ENCODE assay signal across 8 cellular contexts in the genomic region with DNA sequence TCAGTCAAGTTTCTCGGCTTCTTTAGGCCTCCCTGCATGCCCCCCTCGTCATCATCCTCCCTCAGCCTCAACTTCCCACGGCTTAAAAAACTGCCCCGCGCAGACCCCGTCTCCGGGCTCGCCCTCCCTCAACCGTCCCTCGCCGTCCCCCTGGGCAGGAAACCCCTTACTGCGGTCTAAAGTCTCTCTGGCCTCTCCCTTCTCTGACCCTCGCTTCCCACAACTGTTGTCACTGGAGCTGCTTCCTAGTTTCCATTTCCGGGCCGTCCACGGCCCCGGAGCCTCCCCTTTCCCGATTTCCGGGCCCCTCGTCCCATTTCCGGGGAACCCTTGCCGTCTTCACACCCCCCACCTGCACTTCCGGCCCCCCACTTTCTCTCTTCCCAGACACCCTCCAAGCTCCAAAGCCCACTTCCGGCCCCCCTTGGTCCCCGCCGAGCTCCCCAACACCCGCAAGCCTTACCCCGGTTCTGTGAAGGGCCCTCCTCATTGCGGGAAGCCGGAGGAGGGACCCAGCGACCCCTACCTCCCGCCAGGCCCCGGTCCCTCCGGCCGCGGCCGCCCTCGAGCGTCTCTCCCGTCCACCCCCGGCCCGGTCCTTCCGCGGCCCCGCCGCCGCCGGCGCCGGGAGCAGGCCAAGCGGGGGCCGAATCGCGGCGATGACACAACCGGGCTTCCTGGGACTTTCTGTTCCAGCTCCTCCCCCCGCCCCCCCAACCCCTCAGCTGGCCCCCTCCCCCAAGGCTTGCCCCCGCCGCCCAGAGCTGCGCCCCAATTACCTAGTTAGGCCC. TPM values are rescaled to one million over a fixed set of nuclear protein-coding genes. Genes with fewer than 3 reads are reported as not detected.
DNase-seq lines count a peak whose midpoint lies in the region; ATAC-seq and TF ChIP-seq lines count a peak whose summit lies in the region.

No MANE protein-coding gene starts in this region.

- H3K56ac ChIP-seq in mesendoderm (ENCODE audit: low read length): peak overlapping the region; percentile 91

- CTCF ChIA-PET in A673 (lab: Charles Lee): interaction anchor here (0.6 kb wide), 2 partner anchors 105 to 120 kb away, joined by 3 read pairs; no protein-coding TSS in a partner anchor

- no peaks in the 10 kb centered on the region for H3K9me3 ChIP-seq in A673 (ENCODE audit: low read depth, low read length, poor library complexity, severe bottlenecking)

- H3K36me3 Mint-ChIP-seq in effector memory CD8-positive, alpha-beta T cell (ENCODE audit: insufficient read depth): peaks cover 38% of the 10 kb centered on the region

- POLR2A ChIA-PET in A673 (lab: Charles Lee; ENCODE audit: low non-redundant PET): no interaction called here

- peak overlapping the region; percentile 100 for H4K8ac ChIP-seq in mesendoderm (ENCODE audit: low read depth, low read length)

- no peaks in the 10 kb centered on the region for H3K79me1 ChIP-seq in mesendoderm (ENCODE audit: low read length)

- H3K79me2 ChIP-seq in mesendoderm (ENCODE audit: control insufficient read depth, insufficient read depth, low read length): peaks cover 42% of the 10 kb centered on the region

- no peak overlapping the region for H2BK15ac ChIP-seq in mesendoderm (replicated peaks; ENCODE audit: low read depth)

- H3K9me3 Mint-ChIP-seq in effector memory CD8-positive, alpha-beta T cell: no peaks in the 10 kb centered on the region

- H3K4me3 ChIP-seq in A673 (ENCODE audit: low read depth, low read length, poor library complexity, severe bottlenecking) (peak overlapping the region; percentile 88), mesendoderm (ENCODE audit: low read length) (peak overlapping the region; percentile 92)

- BruUV-seq in A673 (replicated peaks; lab: Mats Ljungman, UMichigan): no TSS peak

- H3K4me1 ChIP-seq in A673 (ENCODE audit: insufficient read depth, low read length, poor library complexity, severe bottlenecking) (no peaks in the 10 kb centered on the region), mesendoderm (ENCODE audit: control insufficient read depth, low read depth, low read length) (no peaks in the 10 kb centered on the region)

- no peak overlapping the region for H2AK5ac ChIP-seq in mesendoderm (ENCODE audit: low read length)

- no peak overlapping the region for H2BK5ac ChIP-seq in mesendoderm (ENCODE audit: low read length)

- H3K4me1 Mint-ChIP-seq in effector memory CD8-positive, alpha-beta T cell (ENCODE audit: low read depth in 2 of 2): peaks cover 27 to 39% of the 10 kb centered on the region in 2 donors

- ATAC-seq in GM18511 (IDR thresholded peaks at IDR 0.05; ENCODE audit: unreplicated experiment) (peak; percentile 38), HG03045 (IDR thresholded peaks at IDR 0.05; ENCODE audit: unreplicated experiment) (peak; percentile 27)
- peak; percentile 30 for ATAC-seq in effector memory CD8-positive, alpha-beta T cell (replicated peaks)

- no peak overlapping the region for H4K5ac ChIP-seq in mesendoderm (ENCODE audit: low read length)

- peak overlapping the region; percentile 97 for H3K27ac ChIP-seq in A673 (ENCODE audit: low read depth, low read length, poor library complexity, severe bottlenecking)
- peak overlapping the region; percentile 96 for H3K27ac ChIP-seq in mesendoderm (ENCODE audit: low read depth, low read length)

- peaks cover 16% of the 10 kb centered on the region for H3K36me3 ChIP-seq in A673 (ENCODE audit: insufficient read depth, low read length, poor library complexity, severe bottlenecking)
- H3K36me3 ChIP-seq in mesendoderm (ENCODE audit: control insufficient read depth, insufficient read depth, low read length): no peaks in the 10 kb centered on the region

- peak overlapping the region; percentile 99 for H3K4ac ChIP-seq in mesendoderm (ENCODE audit: low read depth, low read length)

- no peaks in the 10 kb centered on the region for H3K27me3 Mint-ChIP-seq in effector memory CD8-positive, alpha-beta T cell

- H3K27me3 ChIP-seq in A673 (replicated peaks; ENCODE audit: insufficient read depth, low read depth, low read length, poor library complexity) (no peaks in the 10 kb centered on the region), mesendoderm (ENCODE audit: insufficient read depth, low read length, poor library complexity) (no peaks in the 10 kb centered on the region)

- no peak for TF ChIP-seq CTCF in A673 (conservative IDR thresholded peaks at IDR 0.05; ENCODE audit: low read depth, low read length)

- H3K4me3 Mint-ChIP-seq in effector memory CD8-positive, alpha-beta T cell: peak overlapping the region; percentile 99 to 100

- peak overlapping the region; percentile 95 for H2BK120ac ChIP-seq in mesendoderm (ENCODE audit: low read depth, low read length)

- peak overlapping the region; percentile 100 for H3K18ac ChIP-seq in mesendoderm (ENCODE audit: low read length)

- peak overlapping the region; percentile 89 for H3K9ac ChIP-seq in mesendoderm (ENCODE audit: low read length)

- H3K27ac Mint-ChIP-seq in effector memory CD8-positive, alpha-beta T cell: peak overlapping the region; percentile 95 to 100

- no CpG with 5 or more reads among the region's 60 CpGs for WGBS in mesendoderm (ENCODE audit: extremely low coverage, insufficient coverage, low lambda C conversion rate)

- intact Hi-C loops in A673 (cut with micrococcal nuclease; ENCODE audit: unreplicated experiment): no loop called here

- DNase-seq in A673 (ENCODE audit: low spot score): peak; percentile 85
- peak; percentile 44 for DNase-seq in NCI-H460 (ENCODE audit: extremely low read depth, low read depth)
- peak; percentile 23 to 46 (median 38) for DNase-seq in activated CD8-positive, alpha-beta memory T cell treated with anti-CD3 and anti-CD28 coated beads for 48 hours (ENCODE audit: low read depth in 2 of 3, low spot score in 2 of 3)
- peak; percentile 54 to 64 (median 57) for DNase-seq in effector memory CD8-positive, alpha-beta T cell
- peak; percentile 64 for DNase-seq in mesendoderm
- DNase-seq in stimulated activated CD8-positive, alpha-beta memory T cell treated with anti-CD3 and anti-CD28 coated beads, Interleukin-15, amount 100 ng/mL, for 48 hours (ENCODE audit: low read depth in 2 of 2): peak; percentile 53 to 61

- H3K4me2 ChIP-seq in mesendoderm (ENCODE audit: low read length): peak overlapping the region; percentile 100

- H3K23ac ChIP-seq in mesendoderm (ENCODE audit: low read length): peak overlapping the region; percentile 75

RNA-seq across cellular contexts. Expression of gene TRIP12, which starts 0.5 kb away (rescaled TPM):
- 263 and 300 TPM in 2 replicates for total RNA-seq in A673 (2021)
- total RNA-seq in NCI-H460 (2014; rRNA removed; shearing (Covaris generic)): 95.6 and 117 TPM in 2 replicates
- polyA plus RNA-seq in NCI-H460 (2014; cell fraction: nucleus; rRNA removed): 42.7 and 93.6 TPM in 2 replicates
- polyA plus RNA-seq in mesendoderm (2013, experiment 1 of 2): 91.1 TPM
- polyA plus RNA-seq in mesendoderm (2013, experiment 2 of 2): 90.0 TPM

RNA-seq across cellular contexts. Expression of gene FBXO36, which starts 1.0 kb away (rescaled TPM):
- 3.1 and 5.0 TPM in 2 replicates for total RNA-seq in A673 (2021)
- 1.4 and 1.9 TPM in 2 replicates for total RNA-seq in NCI-H460 (2014; rRNA removed; shearing (Covaris generic))
- 0.62 and 0.76 TPM in 2 replicates for polyA plus RNA-seq in NCI-H460 (2014; cell fraction: nucleus; rRNA removed)
- 1.7 TPM for polyA plus RNA-seq in mesendoderm (2013, experiment 1 of 2)
- polyA plus RNA-seq in mesendoderm (2013, experiment 2 of 2): 1.5 TPM

Comparison
In these comparisons a context has a peak if more than half of its experiments do, and no peak if none do; other contexts are left out.
1. Peak in every context shown above with its lines: DNase-seq, ATAC-seq, H3K4me3 ChIP-seq and H3K27ac ChIP-seq.